In the genomic region with DNA sequence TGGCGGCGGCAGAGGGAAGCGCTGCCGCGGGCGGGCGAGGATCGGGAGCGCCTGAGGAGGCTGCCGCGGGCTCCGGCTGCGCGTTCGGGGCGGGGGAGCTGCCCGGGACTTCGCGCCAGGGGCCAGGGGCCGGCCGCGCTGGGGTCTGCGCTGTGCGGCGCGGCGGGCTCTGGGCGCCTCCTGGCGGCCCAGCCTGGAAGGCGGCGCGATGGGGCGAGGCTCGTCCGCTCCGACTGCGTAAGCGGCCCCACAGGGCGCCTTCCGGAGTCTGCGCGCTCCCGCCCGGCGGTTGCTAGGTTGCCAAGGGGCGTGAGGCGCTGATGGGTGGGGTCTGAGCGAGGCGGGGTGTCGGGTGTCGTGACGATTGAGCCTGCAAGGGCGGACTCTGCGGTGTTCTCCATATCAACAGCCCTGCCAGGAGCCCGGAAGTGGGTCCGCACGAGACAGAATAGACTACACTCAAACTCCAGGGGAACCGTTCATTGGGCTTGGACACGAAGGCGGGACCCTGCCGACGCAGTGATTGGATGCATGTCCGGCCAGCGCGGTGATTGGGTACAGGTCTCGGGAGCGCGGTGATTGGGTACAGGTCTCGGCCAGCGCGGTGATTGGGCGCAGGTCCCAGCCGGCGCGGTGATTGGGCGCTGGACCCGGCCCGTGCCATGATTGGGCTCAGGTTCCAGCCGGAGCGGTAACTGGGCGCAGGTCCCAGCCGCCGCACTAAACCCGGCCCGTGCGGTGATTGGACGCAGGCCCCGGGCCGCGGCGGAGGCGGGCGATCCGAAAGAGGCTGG, we compare ENCODE assay signal across 1 cellular context.
TF ChIP-seq lines count a peak whose summit lies in the region.

A gene with protein sequence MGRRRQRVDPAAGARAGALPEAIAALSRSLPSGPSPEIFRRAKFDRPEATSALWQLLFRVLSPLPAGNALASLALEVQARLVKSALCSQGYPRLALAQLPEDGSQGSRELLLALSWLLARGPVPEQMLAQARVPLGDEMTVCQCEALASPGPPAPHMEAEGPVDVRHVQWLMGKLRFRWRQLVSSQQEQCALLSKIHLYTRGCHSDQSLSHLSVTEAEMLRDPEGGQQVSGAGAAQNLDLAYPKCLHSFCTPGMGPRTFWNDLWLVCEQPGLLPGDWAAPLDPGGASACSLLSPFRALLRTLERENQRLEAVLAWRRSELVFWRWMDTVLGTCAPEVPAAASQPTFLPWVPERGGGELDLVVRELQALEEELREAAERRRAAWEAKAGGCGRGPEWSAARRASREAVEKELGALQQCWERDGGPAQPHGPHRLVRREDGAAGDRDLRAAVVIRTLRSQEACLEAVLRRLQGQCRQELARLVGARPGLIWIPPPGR (plus strand): TSS at position 675 of the 794 bp plus-strand sequence. CDS start 130 bp downstream, outside the sequence.

TF ChIP-seq in HepG2, 621 proteins besides CTCF, POLR2A, EP300 and RAD21 (continued from another document and continues in another):
- TF ChIP-seq, protein P1, sequence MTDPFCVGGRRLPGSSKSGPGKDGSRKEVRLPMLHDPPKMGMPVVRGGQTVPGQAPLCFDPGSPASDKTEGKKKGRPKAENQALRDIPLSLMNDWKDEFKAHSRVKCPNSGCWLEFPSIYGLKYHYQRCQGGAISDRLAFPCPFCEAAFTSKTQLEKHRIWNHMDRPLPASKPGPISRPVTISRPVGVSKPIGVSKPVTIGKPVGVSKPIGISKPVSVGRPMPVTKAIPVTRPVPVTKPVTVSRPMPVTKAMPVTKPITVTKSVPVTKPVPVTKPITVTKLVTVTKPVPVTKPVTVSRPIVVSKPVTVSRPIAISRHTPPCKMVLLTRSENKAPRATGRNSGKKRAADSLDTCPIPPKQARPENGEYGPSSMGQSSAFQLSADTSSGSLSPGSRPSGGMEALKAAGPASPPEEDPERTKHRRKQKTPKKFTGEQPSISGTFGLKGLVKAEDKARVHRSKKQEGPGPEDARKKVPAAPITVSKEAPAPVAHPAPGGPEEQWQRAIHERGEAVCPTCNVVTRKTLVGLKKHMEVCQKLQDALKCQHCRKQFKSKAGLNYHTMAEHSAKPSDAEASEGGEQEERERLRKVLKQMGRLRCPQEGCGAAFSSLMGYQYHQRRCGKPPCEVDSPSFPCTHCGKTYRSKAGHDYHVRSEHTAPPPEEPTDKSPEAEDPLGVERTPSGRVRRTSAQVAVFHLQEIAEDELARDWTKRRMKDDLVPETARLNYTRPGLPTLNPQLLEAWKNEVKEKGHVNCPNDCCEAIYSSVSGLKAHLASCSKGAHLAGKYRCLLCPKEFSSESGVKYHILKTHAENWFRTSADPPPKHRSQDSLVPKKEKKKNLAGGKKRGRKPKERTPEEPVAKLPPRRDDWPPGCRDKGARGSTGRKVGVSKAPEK (CRISPR knock-in tag; IDR thresholded peaks at IDR 0.05; ENCODE audit: borderline replicate concordance): no peak
- TF ChIP-seq ZNF20 (CRISPR knock-in tag; IDR thresholded peaks at IDR 0.05) (no peak), ZNF234 (CRISPR knock-in tag; conservative IDR thresholded peaks at IDR 0.05) (no peak; the same call in 1 of the 2 replicates), RBAK (CRISPR knock-in tag; IDR thresholded peaks at IDR 0.05) (no peak), ZKSCAN5 (CRISPR knock-in tag; IDR thresholded peaks at IDR 0.05) (no peak), DR1 (CRISPR knock-in tag; IDR thresholded peaks at IDR 0.05) (peak; percentile 78), ATF7 (IDR thresholded peaks at IDR 0.05) (no peak), ATF7 (CRISPR knock-in tag; IDR thresholded peaks at IDR 0.05) (no peak), ELF4 (CRISPR knock-in tag; IDR thresholded peaks at IDR 0.05; ENCODE audit: borderline replicate concordance) (peak; percentile 77; the same call in 1 of the 2 replicates), ZNF614 (CRISPR knock-in tag; IDR thresholded peaks at IDR 0.05; ENCODE audit: borderline replicate concordance) (no peak), ZNF256 (CRISPR knock-in tag; conservative IDR thresholded peaks at IDR 0.05) (no peak), ELF3 (CRISPR knock-in tag; IDR thresholded peaks at IDR 0.05) (peak; percentile 43), HHEX (CRISPR knock-in tag; IDR thresholded peaks at IDR 0.05) (peak; percentile 19; the same call in 1 of the 2 replicates), RAD51 (IDR thresholded peaks at IDR 0.05; ENCODE audit: borderline replicate concordance) (no peak), ZFP36L1 (CRISPR knock-in tag; IDR thresholded peaks at IDR 0.05) (peak; percentile 84; the same call in 1 of the 2 replicates), TRIM24 (CRISPR knock-in tag; IDR thresholded peaks at IDR 0.05) (no peak), SMAD1 (CRISPR knock-in tag; IDR thresholded peaks at IDR 0.05; ENCODE audit: borderline replicate concordance, low read depth) (no peak; the same call in 1 of the 2 replicates), RFXANK (CRISPR knock-in tag; IDR thresholded peaks at IDR 0.05) (peak; percentile 66; the same call in 1 of the 2 replicates), KMT2A (CRISPR knock-in tag; IDR thresholded peaks at IDR 0.05) (no peak), ZFYVE20 (CRISPR knock-in tag; IDR thresholded peaks at IDR 0.05; ENCODE audit: borderline replicate concordance, low read depth) (no peak), RBFOX2 (IDR thresholded peaks at IDR 0.05; ENCODE audit: low read depth, low read length) (no peak; the same call in 1 of the 2 replicates), PTBP1 (IDR thresholded peaks at IDR 0.05; ENCODE audit: low read depth, low read length, poor library complexity, severe bottlenecking) (no peak), SRSF1 (optimal IDR thresholded peaks at IDR 0.05; ENCODE audit: low read depth, low read length) (peak; percentile 90), SIX1 (CRISPR knock-in tag; IDR thresholded peaks at IDR 0.05; ENCODE audit: borderline replicate concordance) (0 out of 2 replicates have a peak, but pooled peaks have one; percentile 35), PHB2 (IDR thresholded peaks at IDR 0.05; ENCODE audit: partially characterized antibody) (no peak), HNF4G (IDR thresholded peaks at IDR 0.05; ENCODE audit: borderline replicate concordance, low read depth, low read length) (peak; percentile 52; the same call in 1 of the 2 replicates), HNF4G (CRISPR knock-in tag; IDR thresholded peaks at IDR 0.05; ENCODE audit: borderline replicate concordance, low read depth) (0 out of 2 replicates have a peak, but pooled peaks have one; percentile 7), ZBTB42 (CRISPR knock-in tag; IDR thresholded peaks at IDR 0.05) (no peak), KLF6 (CRISPR knock-in tag; IDR thresholded peaks at IDR 0.05) (0 out of 2 replicates have a peak, but pooled peaks have one; percentile 40), KAT8 (CRISPR knock-in tag; IDR thresholded peaks at IDR 0.05) (peak; percentile 91), ZNF761 (CRISPR knock-in tag; conservative IDR thresholded peaks at IDR 0.05) (no peak), FOXO1 (CRISPR knock-in tag; IDR thresholded peaks at IDR 0.05) (peak; percentile 32; the same call in 1 of the 2 replicates), ZNF530 (CRISPR knock-in tag; IDR thresholded peaks at IDR 0.05; ENCODE audit: low read depth) (no peak), NPAS2 (CRISPR knock-in tag; IDR thresholded peaks at IDR 0.05; ENCODE audit: borderline replicate concordance) (no peak)
- TF ChIP-seq, protein P2, sequence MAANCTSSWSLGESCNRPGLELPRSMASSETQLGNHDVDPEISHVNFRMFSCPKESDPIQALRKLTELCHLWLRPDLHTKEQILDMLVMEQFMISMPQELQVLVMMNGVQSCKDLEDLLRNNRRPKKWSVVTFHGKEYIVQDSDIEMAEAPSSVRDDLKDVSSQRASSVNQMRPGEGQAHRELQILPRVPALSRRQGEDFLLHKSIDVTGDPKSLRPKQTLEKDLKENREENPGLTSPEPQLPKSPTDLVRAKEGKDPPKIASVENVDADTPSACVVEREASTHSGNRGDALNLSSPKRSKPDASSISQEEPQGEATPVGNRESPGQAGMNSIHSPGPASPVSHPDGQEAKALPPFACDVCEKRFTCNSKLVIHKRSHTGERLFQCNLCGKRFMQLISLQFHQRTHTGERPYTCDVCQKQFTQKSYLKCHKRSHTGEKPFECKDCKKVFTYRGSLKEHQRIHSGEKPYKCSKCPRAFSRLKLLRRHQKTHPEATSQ (CRISPR knock-in tag; IDR thresholded peaks at IDR 0.05; ENCODE audit: borderline replicate concordance): peak; percentile 97
- TF ChIP-seq, protein P3, sequence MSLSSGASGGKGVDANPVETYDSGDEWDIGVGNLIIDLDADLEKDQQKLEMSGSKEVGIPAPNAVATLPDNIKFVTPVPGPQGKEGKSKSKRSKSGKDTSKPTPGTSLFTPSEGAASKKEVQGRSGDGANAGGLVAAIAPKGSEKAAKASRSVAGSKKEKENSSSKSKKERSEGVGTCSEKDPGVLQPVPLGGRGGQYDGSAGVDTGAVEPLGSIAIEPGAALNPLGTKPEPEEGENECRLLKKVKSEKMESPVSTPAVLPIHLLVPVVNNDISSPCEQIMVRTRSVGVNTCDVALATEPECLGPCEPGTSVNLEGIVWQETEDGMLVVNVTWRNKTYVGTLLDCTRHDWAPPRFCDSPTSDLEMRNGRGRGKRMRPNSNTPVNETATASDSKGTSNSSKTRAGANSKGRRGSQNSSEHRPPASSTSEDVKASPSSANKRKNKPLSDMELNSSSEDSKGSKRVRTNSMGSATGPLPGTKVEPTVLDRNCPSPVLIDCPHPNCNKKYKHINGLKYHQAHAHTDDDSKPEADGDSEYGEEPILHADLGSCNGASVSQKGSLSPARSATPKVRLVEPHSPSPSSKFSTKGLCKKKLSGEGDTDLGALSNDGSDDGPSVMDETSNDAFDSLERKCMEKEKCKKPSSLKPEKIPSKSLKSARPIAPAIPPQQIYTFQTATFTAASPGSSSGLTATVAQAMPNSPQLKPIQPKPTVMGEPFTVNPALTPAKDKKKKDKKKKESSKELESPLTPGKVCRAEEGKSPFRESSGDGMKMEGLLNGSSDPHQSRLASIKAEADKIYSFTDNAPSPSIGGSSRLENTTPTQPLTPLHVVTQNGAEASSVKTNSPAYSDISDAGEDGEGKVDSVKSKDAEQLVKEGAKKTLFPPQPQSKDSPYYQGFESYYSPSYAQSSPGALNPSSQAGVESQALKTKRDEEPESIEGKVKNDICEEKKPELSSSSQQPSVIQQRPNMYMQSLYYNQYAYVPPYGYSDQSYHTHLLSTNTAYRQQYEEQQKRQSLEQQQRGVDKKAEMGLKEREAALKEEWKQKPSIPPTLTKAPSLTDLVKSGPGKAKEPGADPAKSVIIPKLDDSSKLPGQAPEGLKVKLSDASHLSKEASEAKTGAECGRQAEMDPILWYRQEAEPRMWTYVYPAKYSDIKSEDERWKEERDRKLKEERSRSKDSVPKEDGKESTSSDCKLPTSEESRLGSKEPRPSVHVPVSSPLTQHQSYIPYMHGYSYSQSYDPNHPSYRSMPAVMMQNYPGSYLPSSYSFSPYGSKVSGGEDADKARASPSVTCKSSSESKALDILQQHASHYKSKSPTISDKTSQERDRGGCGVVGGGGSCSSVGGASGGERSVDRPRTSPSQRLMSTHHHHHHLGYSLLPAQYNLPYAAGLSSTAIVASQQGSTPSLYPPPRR (CRISPR knock-in tag; IDR thresholded peaks at IDR 0.05; ENCODE audit: borderline replicate concordance): 0 out of 2 replicates have a peak, but pooled peaks have one; percentile 20
- TF ChIP-seq, protein P4, sequence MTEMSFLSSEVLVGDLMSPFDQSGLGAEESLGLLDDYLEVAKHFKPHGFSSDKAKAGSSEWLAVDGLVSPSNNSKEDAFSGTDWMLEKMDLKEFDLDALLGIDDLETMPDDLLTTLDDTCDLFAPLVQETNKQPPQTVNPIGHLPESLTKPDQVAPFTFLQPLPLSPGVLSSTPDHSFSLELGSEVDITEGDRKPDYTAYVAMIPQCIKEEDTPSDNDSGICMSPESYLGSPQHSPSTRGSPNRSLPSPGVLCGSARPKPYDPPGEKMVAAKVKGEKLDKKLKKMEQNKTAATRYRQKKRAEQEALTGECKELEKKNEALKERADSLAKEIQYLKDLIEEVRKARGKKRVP (CRISPR knock-in tag; IDR thresholded peaks at IDR 0.05): no peak
- TF ChIP-seq, protein P5, sequence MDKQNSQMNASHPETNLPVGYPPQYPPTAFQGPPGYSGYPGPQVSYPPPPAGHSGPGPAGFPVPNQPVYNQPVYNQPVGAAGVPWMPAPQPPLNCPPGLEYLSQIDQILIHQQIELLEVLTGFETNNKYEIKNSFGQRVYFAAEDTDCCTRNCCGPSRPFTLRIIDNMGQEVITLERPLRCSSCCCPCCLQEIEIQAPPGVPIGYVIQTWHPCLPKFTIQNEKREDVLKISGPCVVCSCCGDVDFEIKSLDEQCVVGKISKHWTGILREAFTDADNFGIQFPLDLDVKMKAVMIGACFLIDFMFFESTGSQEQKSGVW (CRISPR knock-in tag; IDR thresholded peaks at IDR 0.05; ENCODE audit: borderline replicate concordance): no peak
- TF ChIP-seq, protein P6, sequence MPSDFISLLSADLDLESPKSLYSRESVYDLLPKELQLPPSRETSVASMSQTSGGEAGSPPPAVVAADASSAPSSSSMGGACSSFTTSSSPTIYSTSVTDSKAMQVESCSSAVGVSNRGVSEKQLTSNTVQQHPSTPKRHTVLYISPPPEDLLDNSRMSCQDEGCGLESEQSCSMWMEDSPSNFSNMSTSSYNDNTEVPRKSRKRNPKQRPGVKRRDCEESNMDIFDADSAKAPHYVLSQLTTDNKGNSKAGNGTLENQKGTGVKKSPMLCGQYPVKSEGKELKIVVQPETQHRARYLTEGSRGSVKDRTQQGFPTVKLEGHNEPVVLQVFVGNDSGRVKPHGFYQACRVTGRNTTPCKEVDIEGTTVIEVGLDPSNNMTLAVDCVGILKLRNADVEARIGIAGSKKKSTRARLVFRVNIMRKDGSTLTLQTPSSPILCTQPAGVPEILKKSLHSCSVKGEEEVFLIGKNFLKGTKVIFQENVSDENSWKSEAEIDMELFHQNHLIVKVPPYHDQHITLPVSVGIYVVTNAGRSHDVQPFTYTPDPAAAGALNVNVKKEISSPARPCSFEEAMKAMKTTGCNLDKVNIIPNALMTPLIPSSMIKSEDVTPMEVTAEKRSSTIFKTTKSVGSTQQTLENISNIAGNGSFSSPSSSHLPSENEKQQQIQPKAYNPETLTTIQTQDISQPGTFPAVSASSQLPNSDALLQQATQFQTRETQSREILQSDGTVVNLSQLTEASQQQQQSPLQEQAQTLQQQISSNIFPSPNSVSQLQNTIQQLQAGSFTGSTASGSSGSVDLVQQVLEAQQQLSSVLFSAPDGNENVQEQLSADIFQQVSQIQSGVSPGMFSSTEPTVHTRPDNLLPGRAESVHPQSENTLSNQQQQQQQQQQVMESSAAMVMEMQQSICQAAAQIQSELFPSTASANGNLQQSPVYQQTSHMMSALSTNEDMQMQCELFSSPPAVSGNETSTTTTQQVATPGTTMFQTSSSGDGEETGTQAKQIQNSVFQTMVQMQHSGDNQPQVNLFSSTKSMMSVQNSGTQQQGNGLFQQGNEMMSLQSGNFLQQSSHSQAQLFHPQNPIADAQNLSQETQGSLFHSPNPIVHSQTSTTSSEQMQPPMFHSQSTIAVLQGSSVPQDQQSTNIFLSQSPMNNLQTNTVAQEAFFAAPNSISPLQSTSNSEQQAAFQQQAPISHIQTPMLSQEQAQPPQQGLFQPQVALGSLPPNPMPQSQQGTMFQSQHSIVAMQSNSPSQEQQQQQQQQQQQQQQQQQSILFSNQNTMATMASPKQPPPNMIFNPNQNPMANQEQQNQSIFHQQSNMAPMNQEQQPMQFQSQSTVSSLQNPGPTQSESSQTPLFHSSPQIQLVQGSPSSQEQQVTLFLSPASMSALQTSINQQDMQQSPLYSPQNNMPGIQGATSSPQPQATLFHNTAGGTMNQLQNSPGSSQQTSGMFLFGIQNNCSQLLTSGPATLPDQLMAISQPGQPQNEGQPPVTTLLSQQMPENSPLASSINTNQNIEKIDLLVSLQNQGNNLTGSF (CRISPR knock-in tag; IDR thresholded peaks at IDR 0.05): no peak
